Comparison of ENCODE assay signal across 29 cellular contexts in the genomic region with DNA sequence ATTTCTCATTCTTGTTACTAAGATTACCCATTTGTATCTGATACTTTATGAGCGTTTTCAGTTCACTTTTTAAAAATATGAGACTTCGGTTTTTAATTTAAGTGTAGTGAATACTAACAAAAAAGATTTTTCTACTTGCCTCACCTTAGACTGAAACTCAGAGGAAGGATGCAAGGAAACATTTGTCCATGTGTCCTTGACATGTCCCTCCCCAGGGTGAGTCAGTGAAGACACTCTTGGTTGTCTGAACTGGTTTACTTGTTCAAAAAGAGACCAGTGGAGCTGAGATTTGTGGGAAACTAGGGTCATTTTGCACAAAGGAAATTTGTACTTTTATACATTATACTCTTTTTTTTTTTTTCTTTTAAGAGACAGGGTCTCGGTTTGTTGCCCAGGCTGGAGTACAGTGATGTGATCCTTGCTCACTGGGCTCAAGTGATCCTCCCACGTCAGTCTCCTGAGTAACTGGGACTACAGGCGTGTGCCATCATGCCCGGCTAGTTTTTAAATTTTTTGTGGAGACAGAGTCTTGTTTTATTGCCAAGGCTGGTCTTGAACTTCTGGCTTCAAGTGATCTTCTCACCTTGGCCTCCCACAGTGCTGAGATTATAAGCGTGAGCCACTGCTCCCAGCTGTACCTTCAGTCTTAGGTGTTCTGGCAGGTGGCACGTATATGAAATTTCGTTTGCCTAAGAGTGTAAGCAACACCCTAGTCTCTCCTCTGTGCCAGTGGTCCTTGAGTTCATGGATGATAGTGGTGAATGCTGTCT. TPM values are rescaled to one million over a fixed set of nuclear protein-coding genes. Genes with fewer than 3 reads are reported as not detected.
A peak's percentile ranks its signal among the peaks of the same experiment; 100 is the strongest.
DNase-seq lines count a peak whose midpoint lies in the region; FAIRE-seq and TF ChIP-seq lines count a peak whose summit lies in the region.
"Had no signal": no experiment of that assay in that cellular context is flagged by ENCODE, and none has a peak within 500 bp of the region (broad histone marks: within the 10 kb centered on the region; RNA-seq: fewer than 3 reads in every experiment).

No MANE protein-coding gene starts in this region.

- no peaks in the 10 kb centered on the region; the same call in 1 of the 2 replicates for H3K27me3 ChIP-seq in OCI-LY3 (ENCODE audit: low read depth, low read length)
- H3K27me3 ChIP-seq: right lobe of liver, tibial artery had no signal

- no peaks in the 10 kb centered on the region for H3K36me3 ChIP-seq in OCI-LY3 (replicated peaks; ENCODE audit: low read depth, low read length)
- H3K36me3 ChIP-seq: right lobe of liver had no signal

- peak overlapping the region; percentile 34 for H3K4me2 ChIP-seq in OCI-LY3 (ENCODE audit: low read length)

- H3K36me3 Mint-ChIP-seq in nephron progenitor cell (ENCODE audit: low read depth) = peaks cover 27% of the 10 kb centered on the region
- H3K36me3 Mint-ChIP-seq: CD8-positive, alpha-beta T cell had no signal

- no peak for TF ChIP-seq CTCF in OCI-LY3 (IDR thresholded peaks at IDR 0.05; ENCODE audit: low read depth, low read length)
- no peak for TF ChIP-seq CTCF in nephron progenitor cell (IDR thresholded peaks at IDR 0.05)
- TF ChIP-seq CTCF in GM13977 (IDR thresholded peaks at IDR 0.05; ENCODE audit: extremely low read depth, insufficient read depth, missing control alignments) = no peak

- no peaks in the 10 kb centered on the region for H3K79me2 ChIP-seq in OCI-LY3 (ENCODE audit: low read length)

- H2AFZ ChIP-seq in OCI-LY3 (ENCODE audit: low read depth, low read length) = no peak overlapping the region

- FAIRE-seq in GM12892 (lab: Jason Lieb, UNC) = peak; percentile 17
- FAIRE-seq: GM12878, H1 had no signal

- peaks cover 2% of the 10 kb centered on the region for H3K27me3 Mint-ChIP-seq in nephron progenitor cell (ENCODE audit: low read depth, poor library complexity)
- H3K27me3 Mint-ChIP-seq: activated CD4-positive, alpha-beta memory T cell treated with anti-CD3 and anti-CD28 coated beads, Interleukin-2, amount 10 ng/mL, durations not matched to agents 7 days and 5 days; activated naive CD4-positive, alpha-beta T cell treated with anti-CD3 and anti-CD28 coated beads, Interleukin-2, amount 50 U/mL, for 24 hours had no signal

- no peaks in the 10 kb centered on the region for H3K4me1 Mint-ChIP-seq in nephron progenitor cell
- H3K4me1 Mint-ChIP-seq: activated CD4-positive, alpha-beta memory T cell treated with anti-CD3 and anti-CD28 coated beads, Interleukin-2, amount 10 ng/mL, durations not matched to agents 7 days and 5 days had no signal

- DNase-seq in GM12892 (ENCODE audit: insufficient read length) (no peak), epithelial cell of prostate (ENCODE audit: low read depth, low spot score) (peak; percentile 75), nephron progenitor cell (no peak), GM13977 (ENCODE audit: low spot score) (no peak), KBM-7 (no peak), NCI-H1092 treated with DMSO at 0.1 percent for 48 hours (lab: John Stamatoyannopoulos, UW) (no peak)
- DNase-seq: activated CD4-positive, alpha-beta memory T cell treated with anti-CD3 and anti-CD28 coated beads, Interleukin-2, amount 10 ng/mL, durations not matched to agents 7 days and 5 days; activated CD4-positive, alpha-beta T cell treated with anti-CD3 and anti-CD28 coated beads for 1 hour; activated CD8-positive, alpha-beta memory T cell treated with anti-CD3 and anti-CD28 coated beads, Interleukin-2, amount 50 U/mL, for 48 hours; aorta; caudate nucleus; CD8-positive, alpha-beta T cell; cortex of kidney; glutamatergic neuron; islet precursor cell; NCI-H1048; NCI-H187 treated with DMSO at 0.1 percent for 48 hours; NCI-H345; NCI-H82; right lobe of liver; stimulated activated naive CD4-positive, alpha-beta T cell treated with Interleukin-2 at 50 U/mL for 16 hours; T-helper 2 cell; tibial artery had no signal

- H3K27ac Mint-ChIP-seq in nephron progenitor cell = peak overlapping the region; percentile 70
- H3K27ac Mint-ChIP-seq: activated CD4-positive, alpha-beta memory T cell treated with anti-CD3 and anti-CD28 coated beads, Interleukin-2, amount 10 ng/mL, durations not matched to agents 7 days and 5 days; activated naive CD4-positive, alpha-beta T cell treated with anti-CD3 and anti-CD28 coated beads, Interleukin-2, amount 50 U/mL, for 24 hours; activated T-helper 2 cell treated with anti-CD3 and anti-CD28 coated beads, Interferon-gamma antibody, Interleukin-2, Interleukin-4, amounts not matched to agents 10 μg/mL and 5 μg/mL and 100 μg/mL, durations not matched to agents 14 hours and 24 hours and 36 hours; B cell; CD8-positive, alpha-beta T cell had no signal

- H3K27ac ChIP-seq in OCI-LY3 (ENCODE audit: low read length) (no peak overlapping the region), epithelial cell of prostate (peak overlapping the region; percentile 82)
- H3K27ac ChIP-seq: tibial artery had no signal

- H3K9me3 Mint-ChIP-seq in nephron progenitor cell = no peaks in the 10 kb centered on the region
- H3K9me3 Mint-ChIP-seq: activated CD4-positive, alpha-beta memory T cell treated with anti-CD3 and anti-CD28 coated beads, Interleukin-2, amount 10 ng/mL, durations not matched to agents 7 days and 5 days; activated naive CD4-positive, alpha-beta T cell treated with anti-CD3 and anti-CD28 coated beads, Interleukin-2, amount 50 U/mL, for 24 hours; activated T-helper 2 cell treated with anti-CD3 and anti-CD28 coated beads, Interferon-gamma antibody, Interleukin-2, Interleukin-4, amounts not matched to agents 10 μg/mL and 5 μg/mL and 100 μg/mL, durations not matched to agents 14 hours and 24 hours and 36 hours; CD8-positive, alpha-beta T cell had no signal

- TF ChIP-seq POLR2A in GM12892 (IDR thresholded peaks at IDR 0.05; ENCODE audit: low read depth, low read length) = no peak

- H3K4me3 ChIP-seq in OCI-LY3 (ENCODE audit: low read length) = no peak overlapping the region
- H3K4me3 ChIP-seq: GM12878, right lobe of liver, tibial artery had no signal

- H3K4me1 ChIP-seq in OCI-LY3 (ENCODE audit: low read length) = peaks cover 49% of the 10 kb centered on the region
- H3K4me1 ChIP-seq: right lobe of liver had no signal

- in situ Hi-C loops in GM13977 (cut with MboI; ENCODE audit: low pct_unique_long_range_greater_than_20kb, low sequenced_read_pairs, unreplicated experiment) = no loop called here
- in situ Hi-C loops in KBM-7 (cut with MboI; ENCODE audit: low pct_unique_long_range_greater_than_20kb, low sequenced_read_pairs) = no loop called here

- no peak overlapping the region for H3K9ac ChIP-seq in OCI-LY3 (ENCODE audit: low read length)

- H3K9me3 ChIP-seq in OCI-LY3 (ENCODE audit: insufficient read depth, low read length) = no peaks in the 10 kb centered on the region
- H3K9me3 ChIP-seq: right lobe of liver, tibial artery had no signal

- no peaks in the 10 kb centered on the region for H4K20me1 ChIP-seq in OCI-LY3 (ENCODE audit: insufficient read depth, low read length)

- H3K4me3 Mint-ChIP-seq in nephron progenitor cell = no peak overlapping the region
- H3K4me3 Mint-ChIP-seq: activated CD4-positive, alpha-beta memory T cell treated with anti-CD3 and anti-CD28 coated beads, Interleukin-2, amount 10 ng/mL, durations not matched to agents 7 days and 5 days; activated naive CD4-positive, alpha-beta T cell treated with anti-CD3 and anti-CD28 coated beads, Interleukin-2, amount 50 U/mL, for 24 hours; B cell; CD8-positive, alpha-beta T cell had no signal

RNA-seq across cellular contexts. Expression of gene PPFIBP1, which starts 56.7 kb away (rescaled TPM):
- 16.9 TPM for polyA plus RNA-seq in GM12892 (2012; ENCODE audit: missing spikeins)
